In genomic region chr11:44578279-44578678, GRCh38 we compare ENCODE assay signal across 9 cellular contexts. TPM values are rescaled to one million over a fixed set of nuclear protein-coding genes. Genes with fewer than 3 reads are reported as not detected.
DNase-seq lines count a peak whose midpoint lies in the region; ATAC-seq and FAIRE-seq lines count a peak whose summit lies in the region.
"Had no signal": no experiment of that assay in that cellular context is flagged by ENCODE, and none has a peak within 500 bp of the region (broad histone marks: within the 10 kb centered on the region; RNA-seq: fewer than 3 reads in every experiment).

No MANE protein-coding gene starts in this region.

- POLR2A ChIA-PET in T-cell (lab: Charles Lee): no interaction called here

- peaks cover 74% of the 10 kb centered on the region for H3K4me1 Mint-ChIP-seq in activated naive CD4-positive, alpha-beta T cell treated with anti-CD3 and anti-CD28 coated beads, Interleukin-2, amount 50 U/mL, for 24 hours
- H3K4me1 Mint-ChIP-seq in T-cell: peaks cover 60 to 93% (median 74%) of the 10 kb centered on the region in 3 donors
- peaks cover 93% of the 10 kb centered on the region for H3K4me1 Mint-ChIP-seq in stimulated activated naive CD8-positive, alpha-beta T cell treated with anti-CD3 and anti-CD28 coated beads, Interleukin-15, amount 100 ng/mL, for 72 hours

- 75 to 83% (median 75%) methylated on average over 5 of the region's 5 CpGs for WGBS in small intestine, 3 donors

- ATAC-seq in HG02852 (IDR thresholded peaks at IDR 0.05; ENCODE audit: unreplicated experiment): peak; percentile 54
- no peak for ATAC-seq in T-cell (replicated peaks in 1 of 4)
- peak; percentile 53 for ATAC-seq in stimulated activated naive CD8-positive, alpha-beta T cell treated with anti-CD3 and anti-CD28 coated beads, Interleukin-15, amount 100 ng/mL, for 72 hours

- peaks cover 0 to 13% of the 10 kb centered on the region in 2 donors for H3K4me1 ChIP-seq in small intestine (ENCODE audit: control insufficient read depth in 2 of 2, insufficient read depth in 1 of 2, low read depth in 1 of 2, low read length in 1 of 2)

- no peaks in the 10 kb centered on the region for H3K9me3 Mint-ChIP-seq in activated naive CD4-positive, alpha-beta T cell treated with anti-CD3 and anti-CD28 coated beads, Interleukin-2, amount 50 U/mL, for 24 hours
- no peaks in the 10 kb centered on the region for H3K9me3 Mint-ChIP-seq in T-cell
- peaks cover 5 to 7% of the 10 kb centered on the region in 2 donors for H3K9me3 Mint-ChIP-seq in stimulated activated naive CD8-positive, alpha-beta T cell treated with anti-CD3 and anti-CD28 coated beads, Interleukin-15, amount 100 ng/mL, for 72 hours

- no peaks in the 10 kb centered on the region for H3K9me3 ChIP-seq in small intestine (ENCODE audit: control insufficient read depth, low read depth)

- H3K36me3 Mint-ChIP-seq in activated naive CD4-positive, alpha-beta T cell treated with anti-CD3 and anti-CD28 coated beads, Interleukin-2, amount 50 U/mL, for 24 hours: peaks cover 28% of the 10 kb centered on the region
- peaks cover 21% of the 10 kb centered on the region for H3K36me3 Mint-ChIP-seq in T-cell

- no peaks in the 10 kb centered on the region for H3K27me3 Mint-ChIP-seq in activated naive CD4-positive, alpha-beta T cell treated with anti-CD3 and anti-CD28 coated beads, Interleukin-2, amount 50 U/mL, for 24 hours
- no peaks in the 10 kb centered on the region for H3K27me3 Mint-ChIP-seq in T-cell
- no peaks in the 10 kb centered on the region for H3K27me3 Mint-ChIP-seq in stimulated activated naive CD8-positive, alpha-beta T cell treated with anti-CD3 and anti-CD28 coated beads, Interleukin-15, amount 100 ng/mL, for 72 hours

- CTCF ChIA-PET in T-cell (lab: Charles Lee): interaction anchor here (1.0 to 1.2 kb wide), 2 partner anchors 39 kb away, joined by 7 to 8 read pairs; no protein-coding TSS in a partner anchor

- FAIRE-seq in small intestine (lab: Jason Lieb, UNC): no peak

- H3K27ac ChIP-seq in small intestine (ENCODE audit: low read depth in 1 of 2, low read length in 1 of 2): no peak overlapping the region

- H3K4me3 ChIP-seq in small intestine (ENCODE audit: low read depth in 1 of 2, low read length in 2 of 2): no peak overlapping the region

- H3K4me3 Mint-ChIP-seq in activated naive CD4-positive, alpha-beta T cell treated with anti-CD3 and anti-CD28 coated beads, Interleukin-2, amount 50 U/mL, for 24 hours: peak overlapping the region; percentile 73
- H3K4me3 Mint-ChIP-seq in T-cell: no peak overlapping the region
- peak overlapping the region; percentile 83 to 88 for H3K4me3 Mint-ChIP-seq in stimulated activated naive CD8-positive, alpha-beta T cell treated with anti-CD3 and anti-CD28 coated beads, Interleukin-15, amount 100 ng/mL, for 72 hours

- H3K27me3 ChIP-seq in small intestine (ENCODE audit: control insufficient read depth in 2 of 2, insufficient read depth in 2 of 2, low read length in 2 of 2): no peaks in the 10 kb centered on the region

- no peaks in the 10 kb centered on the region for H3K36me3 ChIP-seq in small intestine (ENCODE audit: control insufficient read depth in 2 of 2, insufficient read depth in 2 of 2, low read length in 2 of 2)

- no peak for DNase-seq in activated naive CD4-positive, alpha-beta T cell (lab: John Stamatoyannopoulos, UW)
- DNase-seq in T-cell (no peak), small intestine (no peak), NCI-H69 (lab: John Stamatoyannopoulos, UW) (no peak)
- no peak for DNase-seq in stimulated activated naive CD8-positive, alpha-beta T cell treated with anti-CD3 and anti-CD28 coated beads, Interleukin-15, amount 100 ng/mL, for 72 hours
- no peak for DNase-seq in activated CD4-positive, CD25-positive, alpha-beta regulatory T cell treated with anti-CD3 and anti-CD28 coated beads, Interleukin-2, amount 50 U/mL, for 72 hours
- DNase-seq: mammary epithelial cell had no signal

- peak overlapping the region; percentile 91 for H3K27ac Mint-ChIP-seq in activated naive CD4-positive, alpha-beta T cell treated with anti-CD3 and anti-CD28 coated beads, Interleukin-2, amount 50 U/mL, for 24 hours
- peak overlapping the region; percentile 42 to 66 for H3K27ac Mint-ChIP-seq in T-cell
- H3K27ac Mint-ChIP-seq in stimulated activated naive CD8-positive, alpha-beta T cell treated with anti-CD3 and anti-CD28 coated beads, Interleukin-15, amount 100 ng/mL, for 72 hours: peak overlapping the region; percentile 83 to 89

RNA-seq across cellular contexts. Expression of gene CD82, which starts 12.8 kb away (rescaled TPM):
- total RNA-seq in T-cell: 10 to 100 TPM; 53.4 to 99.6 (median 69.0) TPM
- polyA plus RNA-seq in small intestine: 10 to 100 TPM; 24.2 to 89.2 (median 50.5) TPM

Comparison
In these comparisons a context has a peak if more than half of its experiments do, and no peak if none do; other contexts are left out.
1. H3K4me3 Mint-ChIP-seq: peak in activated naive CD4-positive, alpha-beta T cell treated with anti-CD3 and anti-CD28 coated beads, Interleukin-2, amount 50 U/mL, for 24 hours (single experiment) and stimulated activated naive CD8-positive, alpha-beta T cell treated with anti-CD3 and anti-CD28 coated beads, Interleukin-15, amount 100 ng/mL, for 72 hours (2 of 2); none in T-cell (0 of 3).
2. ATAC-seq: peak in HG02852 (single experiment) and stimulated activated naive CD8-positive, alpha-beta T cell treated with anti-CD3 and anti-CD28 coated beads, Interleukin-15, amount 100 ng/mL, for 72 hours (single experiment); none in T-cell (0 of 4).
3. Peak in every context shown above with its lines, with median percentiles within 50 percentile points of each other: H3K27ac Mint-ChIP-seq.